In genomic region chr3:56001991-56002390, GRCh38 we compare ENCODE assay signal across 19 cellular contexts.
A peak's percentile ranks its signal among the peaks of the same experiment; 100 is the strongest.
DNase-seq lines count a peak whose midpoint lies in the region; ATAC-seq, FAIRE-seq and TF ChIP-seq lines count a peak whose summit lies in the region.
"Had no signal": no experiment of that assay in that cellular context is flagged by ENCODE, and none has a peak within 500 bp of the region (broad histone marks: within the 10 kb centered on the region; RNA-seq: fewer than 3 reads in every experiment).

No MANE protein-coding gene starts in this region.

- H3K9me3 ChIP-seq in H9 (ENCODE audit: control insufficient read depth, low read depth, low read length), result no peaks in the 10 kb centered on the region
- H3K9me3 ChIP-seq: BLaER1 treated with 17β-estradiol and CSF1 and Interleukin-3, amounts not matched to agents 10 nM and 100 nM had no signal

- no TSS peak for BruUV-seq in Calu3 (replicated peaks; lab: Mats Ljungman, UMichigan)

- no peak overlapping the region for H2AFZ ChIP-seq in H9 (ENCODE audit: low read length)

- H4K20me1 ChIP-seq in H9 (ENCODE audit: control insufficient read depth, insufficient read depth, insufficient read length), result no peaks in the 10 kb centered on the region
- H4K20me1 ChIP-seq: BLaER1 treated with 17β-estradiol and CSF1 and Interleukin-3, amounts not matched to agents 10 nM and 100 nM had no signal

- H3K9me3 Mint-ChIP-seq in H9 (no peaks in the 10 kb centered on the region), mesothelial cell of epicardium (no peaks in the 10 kb centered on the region), Calu3 (ENCODE audit: low read depth, unreplicated experiment) (no peaks in the 10 kb centered on the region)
- H3K9me3 Mint-ChIP-seq: CD8-positive, alpha-beta T cell had no signal

- no peak overlapping the region for H4K91ac ChIP-seq in H9 (ENCODE audit: insufficient read length, low read depth, low read length)

- H3K14ac ChIP-seq in H9 (ENCODE audit: insufficient read depth, low read length), result no peak overlapping the region

- H3K27ac Mint-ChIP-seq in H9, result peak overlapping the region in 1 of 3 experiments; percentile 74; a peak in 2 of 7 replicates
- peak overlapping the region; percentile 52 for H3K27ac Mint-ChIP-seq in mesothelial cell of epicardium
- no peak overlapping the region for H3K27ac Mint-ChIP-seq in Calu3 (ENCODE audit: unreplicated experiment)
- H3K27ac Mint-ChIP-seq: B cell; CD8-positive, alpha-beta T cell had no signal

- no peak overlapping the region for H3K4ac ChIP-seq in H9 (ENCODE audit: low read depth, low read length)

- H2BK20ac ChIP-seq in H9 (ENCODE audit: low read depth, low read length, poor library complexity, severe bottlenecking), result no peak overlapping the region

- H3K56ac ChIP-seq in H9 (ENCODE audit: insufficient read length, low read depth, low read length), result no peak overlapping the region

- FAIRE-seq in D721Med (lab: Jason Lieb, UNC), result peak; percentile 38
- FAIRE-seq: GM12892, GM18507, K562 had no signal

- H3K4me2 ChIP-seq in H9 (ENCODE audit: insufficient read depth, insufficient read length, low read length), result peak overlapping the region; percentile 3
- H3K4me2 ChIP-seq: BLaER1 treated with 17β-estradiol and CSF1 and Interleukin-3, amounts not matched to agents 10 nM and 100 nM had no signal

- H3K79me1 ChIP-seq in H9 (ENCODE audit: insufficient read depth, low read depth, low read length, poor library complexity, severe bottlenecking), result no peaks in the 10 kb centered on the region

- H3K36me3 Mint-ChIP-seq in H9 (ENCODE audit: insufficient read depth in 1 of 3, low read depth in 3 of 3), result no peaks in the 10 kb centered on the region
- H3K36me3 Mint-ChIP-seq in mesothelial cell of epicardium, result no peaks in the 10 kb centered on the region
- no peaks in the 10 kb centered on the region for H3K36me3 Mint-ChIP-seq in Calu3 (ENCODE audit: insufficient read depth, unreplicated experiment)
- H3K36me3 Mint-ChIP-seq: CD8-positive, alpha-beta T cell had no signal

- no peak overlapping the region for H3T11ph ChIP-seq in H9 (ENCODE audit: low read length)

- TF ChIP-seq CTCF in D721Med (IDR thresholded peaks at IDR 0.05; ENCODE audit: insufficient read depth, missing control alignments) (no peak), H9 (conservative IDR thresholded peaks at IDR 0.05) (no peak), mesothelial cell of epicardium (IDR thresholded peaks at IDR 0.05; ENCODE audit: unreplicated experiment) (no peak), Calu3 (IDR thresholded peaks at IDR 0.05; ENCODE audit: unreplicated experiment) (no peak)

- no peaks in the 10 kb centered on the region for H3K23me2 ChIP-seq in H9 (ENCODE audit: insufficient read length, low read depth, low read length, poor library complexity, severe bottlenecking)

- CTCF ChIA-PET in Calu3 (lab: Charles Lee), result no interaction called here

- intact Hi-C loops in Calu3 (cut with micrococcal nuclease; ENCODE audit: unreplicated experiment), result no loop called here

- no peak overlapping the region for H2BK15ac ChIP-seq in H9 (ENCODE audit: low read depth, low read length)

- no peaks in the 10 kb centered on the region for H3K27me3 ChIP-seq in H9 (ENCODE audit: insufficient read depth, low read length)
- H3K27me3 ChIP-seq: BLaER1 treated with 17β-estradiol and CSF1 and Interleukin-3, amounts not matched to agents 10 nM and 100 nM had no signal

- no peak overlapping the region for H3K18ac ChIP-seq in H9 (ENCODE audit: insufficient read length, low read depth, low read length)

- no peak overlapping the region for H2BK120ac ChIP-seq in H9 (ENCODE audit: low read depth, low read length, poor library complexity, severe bottlenecking)

- DNase-seq in D721Med (ENCODE audit: insufficient read length, low spot score) (no peak), H9 (no peak), NCI-H524 treated with DMSO at 0.1 percent for 48 hours (lab: John Stamatoyannopoulos, UW) (peak; percentile 14), mesothelial cell of epicardium (ENCODE audit: low spot score in 2 of 2, unreplicated experiment in 2 of 2) (no peak), medulla oblongata (ENCODE audit: extremely low spot score) (no peak), Calu3 (no peak), DMS53 treated with DMSO at 0.1 percent for 48 hours (lab: John Stamatoyannopoulos, UW; ENCODE audit: unreplicated experiment) (no peak)
- DNase-seq: CD8-positive, alpha-beta T cell; DMS79; GDM1; GOT3; H7; IMR-90 had no signal

- H3K27me3 Mint-ChIP-seq in H9 (ENCODE audit: low read depth) (no peaks in the 10 kb centered on the region), mesothelial cell of epicardium (ENCODE audit: low read depth) (no peaks in the 10 kb centered on the region), Calu3 (ENCODE audit: unreplicated experiment) (no peaks in the 10 kb centered on the region)

- H3K4me1 Mint-ChIP-seq in H9, result peaks cover 48 to 65% of the 10 kb centered on the region in 2 experiments
- H3K4me1 Mint-ChIP-seq in mesothelial cell of epicardium, result peaks cover 69% of the 10 kb centered on the region
- no peaks in the 10 kb centered on the region for H3K4me1 Mint-ChIP-seq in Calu3 (ENCODE audit: low read depth, unreplicated experiment)
- H3K4me1 Mint-ChIP-seq: B cell had no signal

- no peak overlapping the region for H2AK5ac ChIP-seq in H9 (ENCODE audit: insufficient read length, low read length)

- no peak overlapping the region for H3K27ac ChIP-seq in H9 (ENCODE audit: insufficient read length, low read depth, low read length)
- H3K27ac ChIP-seq: BLaER1 treated with 17β-estradiol and CSF1 and Interleukin-3, amounts not matched to agents 10 nM and 100 nM had no signal

- no peak overlapping the region for H4K8ac ChIP-seq in H9 (replicated peaks; ENCODE audit: insufficient read length, low read depth, low read length)

- no peak for ATAC-seq in HG02885 (IDR thresholded peaks at IDR 0.05; ENCODE audit: poor library complexity, unreplicated experiment)
- ATAC-seq: CD8-positive, alpha-beta T cell; K562 had no signal

- 0 out of 5 replicates have a peak overlapping the region, but pooled peaks have one; percentile 9 to 19 for H3K4me3 Mint-ChIP-seq in H9
- H3K4me3 Mint-ChIP-seq in mesothelial cell of epicardium, result no peak overlapping the region
- no peak overlapping the region for H3K4me3 Mint-ChIP-seq in Calu3 (ENCODE audit: low read depth, unreplicated experiment)
- H3K4me3 Mint-ChIP-seq: B cell; CD8-positive, alpha-beta T cell had no signal

- H3K79me2 ChIP-seq in H9 (ENCODE audit: insufficient read depth, low read length), result no peaks in the 10 kb centered on the region

- H2BK12ac ChIP-seq in H9 (ENCODE audit: insufficient read length, low read depth, low read length), result no peak overlapping the region

- peaks cover 4% of the 10 kb centered on the region; the same call in 1 of the 2 replicates for H3K4me1 ChIP-seq in H9 (ENCODE audit: insufficient read depth, low read length)
- H3K4me1 ChIP-seq: BLaER1 treated with 17β-estradiol and CSF1 and Interleukin-3, amounts not matched to agents 10 nM and 100 nM had no signal

- H4K5ac ChIP-seq in H9 (ENCODE audit: insufficient read length, low read depth, low read length), result no peak overlapping the region

- H3K23ac ChIP-seq in H9 (ENCODE audit: insufficient read length, low read depth, low read length), result no peak overlapping the region

- no peak overlapping the region for H3K9ac ChIP-seq in H9 (ENCODE audit: extremely low read depth, insufficient read length, low read length)
- H3K9ac ChIP-seq: BLaER1 treated with 17β-estradiol and CSF1 and Interleukin-3, amounts not matched to agents 10 nM and 100 nM had no signal

- H2BK5ac ChIP-seq in H9 (ENCODE audit: insufficient read length, low read length), result no peak overlapping the region

Comparison
In these comparisons a context has a peak if more than half of its experiments do, and no peak if none do; other contexts are left out.
1. H3K4me3 Mint-ChIP-seq: peak in H9 (2 of 2); none in mesothelial cell of epicardium (single experiment) and Calu3 (single experiment).